ENCODE assay signal across 1 cellular context in the genomic region with DNA sequence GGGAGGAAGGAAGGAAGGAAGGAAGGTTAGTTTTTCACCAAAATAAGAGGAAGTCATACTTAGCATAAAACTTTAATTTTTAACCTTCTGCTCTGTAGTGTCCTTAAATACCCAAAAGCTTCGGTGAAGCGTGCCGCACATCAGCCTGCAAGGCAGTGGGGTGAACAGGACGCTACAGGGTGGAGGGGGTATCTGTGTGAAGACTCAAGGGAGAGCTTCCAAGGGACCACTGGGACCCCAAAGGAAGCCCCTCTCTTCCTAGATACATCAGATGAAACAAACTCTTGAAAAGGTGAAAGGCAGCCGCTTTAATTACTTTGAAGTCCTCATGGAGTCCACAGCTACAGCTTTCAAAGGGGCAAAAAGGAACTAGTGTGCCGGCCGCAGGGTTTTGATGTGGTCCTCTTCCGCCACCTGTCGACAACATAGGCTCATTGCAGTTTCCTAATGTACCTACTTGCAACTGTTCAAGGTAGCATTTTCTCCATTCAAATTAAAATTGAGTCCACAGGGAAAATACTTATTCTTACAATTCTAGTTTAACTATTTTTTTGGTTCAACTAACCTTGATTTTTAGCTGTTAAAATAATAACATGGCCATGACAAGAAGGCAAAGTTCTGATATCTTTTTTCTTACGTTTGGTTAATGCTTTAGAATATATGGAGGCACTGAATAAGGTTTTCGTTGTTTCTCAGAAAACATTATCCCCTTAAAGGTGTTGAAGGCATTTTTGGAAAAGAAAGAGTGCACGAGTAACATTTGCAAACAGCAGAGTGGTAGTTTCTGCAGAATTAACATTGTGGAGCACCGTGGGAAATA.
TF ChIP-seq lines count a peak whose summit lies in the region.

No MANE protein-coding gene starts in this region.

TF ChIP-seq in HepG2, 621 proteins besides CTCF, POLR2A, EP300 and RAD21 (continued from another document):
- TF ChIP-seq ZNF678 (CRISPR knock-in tag; IDR thresholded peaks at IDR 0.05) (no peak), FOXK1 (CRISPR knock-in tag; IDR thresholded peaks at IDR 0.05; ENCODE audit: borderline replicate concordance, low read depth) (0 out of 2 replicates have a peak, but pooled peaks have one; percentile 38), TEAD3 (CRISPR knock-in tag; optimal IDR thresholded peaks at IDR 0.05; ENCODE audit: borderline replicate concordance) (peak; percentile 39), ZNF124 (CRISPR knock-in tag; IDR thresholded peaks at IDR 0.05) (no peak), SMC3 (IDR thresholded peaks at IDR 0.05; ENCODE audit: low read length) (peak; percentile 93), ARID5B (CRISPR knock-in tag; IDR thresholded peaks at IDR 0.05) (0 out of 2 replicates have a peak, but pooled peaks have one; percentile 27), ERF (CRISPR knock-in tag; IDR thresholded peaks at IDR 0.05) (0 out of 2 replicates have a peak, but pooled peaks have one; percentile 23), ZC3H4 (CRISPR knock-in tag; IDR thresholded peaks at IDR 0.05; ENCODE audit: borderline replicate concordance) (no peak), JUNB (CRISPR knock-in tag; IDR thresholded peaks at IDR 0.05; ENCODE audit: borderline replicate concordance) (no peak), LCORL (IDR thresholded peaks at IDR 0.05) (no peak), LCORL (CRISPR knock-in tag; IDR thresholded peaks at IDR 0.05) (0 out of 2 replicates have a peak, but pooled peaks have one; percentile 31), PCBP1 (IDR thresholded peaks at IDR 0.05; ENCODE audit: borderline replicate concordance, low read depth, low read length) (peak; percentile 64; the same call in 1 of the 2 replicates), MIXL1 (CRISPR knock-in tag; IDR thresholded peaks at IDR 0.05) (peak; percentile 69; the same call in 1 of the 2 replicates), HNRNPK (IDR thresholded peaks at IDR 0.05; ENCODE audit: low read depth, low read length, poor library complexity, severe bottlenecking) (peak; percentile 96), STAG1 (CRISPR knock-in tag; IDR thresholded peaks at IDR 0.05) (peak; percentile 89), GABPB1 (CRISPR knock-in tag; IDR thresholded peaks at IDR 0.05) (0 out of 2 replicates have a peak, but pooled peaks have one; percentile 18), ESRRA (CRISPR knock-in tag; IDR thresholded peaks at IDR 0.05; ENCODE audit: low read depth) (no peak), THAP11 (CRISPR knock-in tag; IDR thresholded peaks at IDR 0.05) (0 out of 2 replicates have a peak, but pooled peaks have one; percentile 13), SP2 (CRISPR knock-in tag; IDR thresholded peaks at IDR 0.05) (no peak), ZNF747 (CRISPR knock-in tag; IDR thresholded peaks at IDR 0.05; ENCODE audit: borderline replicate concordance) (no peak), XRCC5 (optimal IDR thresholded peaks at IDR 0.05; ENCODE audit: low read length) (peak; percentile 44), GATAD1 (CRISPR knock-in tag; IDR thresholded peaks at IDR 0.05) (peak; percentile 20; the same call in 1 of the 2 replicates), PCBP2 (optimal IDR thresholded peaks at IDR 0.05; ENCODE audit: low read depth, low read length, poor library complexity, severe bottlenecking) (peak; percentile 97), ZNF235 (CRISPR knock-in tag; IDR thresholded peaks at IDR 0.05; ENCODE audit: borderline replicate concordance) (no peak), ZSCAN9 (CRISPR knock-in tag; IDR thresholded peaks at IDR 0.05; ENCODE audit: borderline replicate concordance) (0 out of 2 replicates have a peak, but pooled peaks have one; percentile 23), FOXA3 (CRISPR knock-in tag; IDR thresholded peaks at IDR 0.05) (0 out of 2 replicates have a peak, but pooled peaks have one; percentile 15)
- TF ChIP-seq, protein P1, sequence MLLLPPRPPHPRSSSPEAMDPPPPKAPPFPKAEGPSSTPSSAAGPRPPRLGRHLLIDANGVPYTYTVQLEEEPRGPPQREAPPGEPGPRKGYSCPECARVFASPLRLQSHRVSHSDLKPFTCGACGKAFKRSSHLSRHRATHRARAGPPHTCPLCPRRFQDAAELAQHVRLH (CRISPR knock-in tag; IDR thresholded peaks at IDR 0.05; ENCODE audit: borderline replicate concordance, low read depth) = no peak
